ENCODE assay signal across 28 cellular contexts in the genomic region with DNA sequence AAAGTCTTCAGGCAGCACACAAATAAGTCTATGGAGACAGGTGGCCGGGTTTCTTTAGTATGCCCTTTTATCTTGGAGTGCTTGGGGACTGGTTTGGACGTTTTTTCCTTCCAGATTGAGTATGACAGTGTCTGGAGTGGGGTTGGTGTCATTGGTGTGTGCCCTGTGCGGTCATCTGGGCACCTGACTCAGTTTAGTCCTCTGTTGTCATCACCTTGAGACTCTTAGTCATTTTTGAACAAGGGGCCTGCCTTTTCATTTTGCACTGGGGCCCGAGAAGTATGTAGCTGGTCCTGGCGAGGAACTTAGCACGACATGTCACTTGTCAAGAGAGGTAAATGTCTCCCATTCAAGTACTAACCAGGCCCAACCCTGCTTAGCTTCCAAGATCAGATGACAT. TPM values are rescaled to one million over a fixed set of nuclear protein-coding genes. Genes with fewer than 3 reads are reported as not detected.
"Had no signal": no experiment of that assay in that cellular context is flagged by ENCODE, and none has a peak within 500 bp of the region (broad histone marks: within the 10 kb centered on the region; RNA-seq: fewer than 3 reads in every experiment).

No MANE protein-coding gene starts in this region.

- H3K27ac ChIP-seq: ascending aorta, body of pancreas, PC-9 had no signal

- H3K4me3 ChIP-seq: ascending aorta, body of pancreas, PC-9 had no signal

- H3K4me1 ChIP-seq: body of pancreas had no signal

- H3K27me3 Mint-ChIP-seq: activated B cell treated with CpG ODN at 0.5 μM for 24 hours; activated CD4-positive, alpha-beta T cell treated with anti-CD3 and anti-CD28 coated beads, Interleukin-2, amount 10 ng/mL, durations not matched to agents 24 days and 14 days; activated CD8-positive, alpha-beta T cell treated with anti-CD3 and anti-CD28 coated beads for 36 hours; activated naive CD8-positive, alpha-beta T cell treated with anti-CD3 and anti-CD28 coated beads, Interleukin-2, amount 50 U/mL, for 24 hours; central memory CD8-positive, alpha-beta T cell had no signal

- H3K36me3 ChIP-seq: ascending aorta had no signal

- H3K9me3 Mint-ChIP-seq: activated B cell treated with CpG ODN at 0.5 μM for 24 hours; activated CD4-positive, alpha-beta T cell treated with anti-CD3 and anti-CD28 coated beads, Interleukin-2, amount 10 ng/mL, durations not matched to agents 24 days and 14 days; activated CD8-positive, alpha-beta T cell treated with anti-CD3 and anti-CD28 coated beads for 36 hours; activated naive CD4-positive, alpha-beta T cell treated with anti-CD3 and anti-CD28 coated beads, Interleukin-2, amount 50 U/mL, for 72 hours; activated naive CD8-positive, alpha-beta T cell treated with anti-CD3 and anti-CD28 coated beads, Interleukin-2, amount 50 U/mL, for 24 hours; activated T-helper 1 cell treated with anti-CD3 and anti-CD28 coated beads, Interleukin-12 subunit alpha, Interleukin-12 subunit beta, Interleukin-2, Interleukin-4 antibody, amounts not matched to agents 30 ng/mL and 10 ng/mL and 1 ng/mL, durations not matched to agents 14 hours and 24 hours and 36 hours; central memory CD8-positive, alpha-beta T cell had no signal

- DNase-seq: activated B cell treated with CpG ODN at 0.5 μM for 24 hours; activated CD4-positive, alpha-beta T cell treated with anti-CD3 and anti-CD28 coated beads for 1 hour; activated CD4-positive, alpha-beta T cell treated with anti-CD3 and anti-CD28 coated beads, Interleukin-2, amount 10 ng/mL, durations not matched to agents 24 days and 14 days; activated CD8-positive, alpha-beta memory T cell treated with anti-CD3 and anti-CD28 coated beads, Interleukin-2, amount 50 U/mL, for 4 hours; activated CD8-positive, alpha-beta T cell treated with anti-CD3 and anti-CD28 coated beads for 36 hours; activated effector memory CD4-positive, alpha-beta T cell treated with anti-CD3 and anti-CD28 coated beads, Interleukin-2, amount 50 U/mL, for 16 hours; activated naive CD4-positive, alpha-beta T cell treated with Interleukin-2 at 50 U/mL for 16 hours; activated naive CD8-positive, alpha-beta T cell treated with anti-CD3 and anti-CD28 coated beads, Interleukin-2, amount 50 U/mL, for 24 hours; activated T-cell treated with anti-CD3 and anti-CD28 coated beads, Interleukin-2, amount 50 U/mL, for 1 hour; amniotic stem cell; body of pancreas; KBM-7; NCI-H1092; NCI-H1417; NCI-H1930; NCI-H2171; NCI-H2227 treated with DMSO at 0.1 percent for 48 hours; NCI-H446 treated with DMSO at 0.1 percent for 48 hours; NCI-H69; PC-9; SIG-M5; T-helper 2 cell; T1000 had no signal

- H3K4me3 Mint-ChIP-seq: activated B cell treated with CpG ODN at 0.5 μM for 24 hours; activated CD4-positive, alpha-beta T cell treated with anti-CD3 and anti-CD28 coated beads, Interleukin-2, amount 10 ng/mL, durations not matched to agents 24 days and 14 days; activated CD8-positive, alpha-beta T cell treated with anti-CD3 and anti-CD28 coated beads for 36 hours; activated naive CD8-positive, alpha-beta T cell treated with anti-CD3 and anti-CD28 coated beads, Interleukin-2, amount 50 U/mL, for 24 hours; activated T-helper 1 cell treated with anti-CD3 and anti-CD28 coated beads, Interleukin-12 subunit alpha, Interleukin-12 subunit beta, Interleukin-2, Interleukin-4 antibody, amounts not matched to agents 30 ng/mL and 10 ng/mL and 1 ng/mL, durations not matched to agents 14 hours and 24 hours and 36 hours; central memory CD8-positive, alpha-beta T cell had no signal

- ATAC-seq: activated CD8-positive, alpha-beta T cell treated with anti-CD3 and anti-CD28 coated beads for 36 hours; activated naive CD8-positive, alpha-beta T cell treated with anti-CD3 and anti-CD28 coated beads, Interleukin-2, amount 50 U/mL, for 24 hours; body of pancreas had no signal

- H3K27ac Mint-ChIP-seq: activated B cell treated with CpG ODN at 0.5 μM for 24 hours; activated CD4-positive, alpha-beta T cell treated with anti-CD3 and anti-CD28 coated beads, Interleukin-2, amount 10 ng/mL, durations not matched to agents 24 days and 14 days; activated CD8-positive, alpha-beta T cell treated with anti-CD3 and anti-CD28 coated beads for 36 hours; activated naive CD4-positive, alpha-beta T cell treated with anti-CD3 and anti-CD28 coated beads, Interleukin-2, amount 50 U/mL, for 72 hours; activated naive CD8-positive, alpha-beta T cell treated with anti-CD3 and anti-CD28 coated beads, Interleukin-2, amount 50 U/mL, for 24 hours had no signal

- H3K9me3 ChIP-seq: ascending aorta, body of pancreas had no signal

- H3K4me1 Mint-ChIP-seq: activated B cell treated with CpG ODN at 0.5 μM for 24 hours had no signal

- H3K27me3 ChIP-seq: ascending aorta, body of pancreas had no signal

RNA-seq across cellular contexts. Expression of a gene that starts 27.2 kb away (rescaled TPM):
- total RNA-seq: bronchial epithelial cell, PC-9 had no signal
